Comparison of ENCODE assay signal across 1 cellular context in genomic region chr6:110528930-110529325, GRCh38.
TF ChIP-seq lines count a peak whose summit lies in the region.

No MANE protein-coding gene starts in this region.

TF ChIP-seq in HCT116, 20 proteins besides CTCF, POLR2A, EP300 and RAD21:
- TF ChIP-seq ELF1 (IDR thresholded peaks at IDR 0.05; ENCODE audit: borderline replicate concordance, low read depth) (no peak), FOSL1 (IDR thresholded peaks at IDR 0.05; ENCODE audit: low read depth) (no peak), ATF3 (IDR thresholded peaks at IDR 0.05) (no peak), CEBPB (IDR thresholded peaks at IDR 0.05; ENCODE audit: low read depth) (no peak), ZBTB33 (IDR thresholded peaks at IDR 0.05; ENCODE audit: extremely low read depth, insufficient replicate concordance, low read length) (no peak), SP1 (IDR thresholded peaks at IDR 0.05; ENCODE audit: low read depth) (no peak), EZH2 (IDR thresholded peaks at IDR 0.05) (no peak), JUND (IDR thresholded peaks at IDR 0.05) (no peak), POLR2AphosphoS5 (IDR thresholded peaks at IDR 0.05; ENCODE audit: low read depth, low read length) (no peak), SRF (IDR thresholded peaks at IDR 0.05; ENCODE audit: low read depth) (no peak), ZNF274 (IDR thresholded peaks at IDR 0.05; ENCODE audit: low read depth, low read length) (no peak), TCF7L2 (IDR thresholded peaks at IDR 0.05; ENCODE audit: borderline replicate concordance, extremely low read depth, insufficient read depth, insufficient read length) (no peak), EGR1 (IDR thresholded peaks at IDR 0.05; ENCODE audit: low read depth) (no peak), ZFX (IDR thresholded peaks at IDR 0.05) (no peak), EZH2phosphoT487 (IDR thresholded peaks at IDR 0.05; ENCODE audit: borderline replicate concordance) (no peak), CBX3 (IDR thresholded peaks at IDR 0.05; ENCODE audit: low read depth) (no peak), YY1 (IDR thresholded peaks at IDR 0.05; ENCODE audit: extremely low read depth, insufficient replicate concordance, low read depth, low read length) (no peak)
- TF ChIP-seq, protein P1, sequence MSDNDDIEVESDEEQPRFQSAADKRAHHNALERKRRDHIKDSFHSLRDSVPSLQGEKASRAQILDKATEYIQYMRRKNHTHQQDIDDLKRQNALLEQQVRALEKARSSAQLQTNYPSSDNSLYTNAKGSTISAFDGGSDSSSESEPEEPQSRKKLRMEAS (IDR thresholded peaks at IDR 0.05), result no peak
- TF ChIP-seq, protein P2, sequence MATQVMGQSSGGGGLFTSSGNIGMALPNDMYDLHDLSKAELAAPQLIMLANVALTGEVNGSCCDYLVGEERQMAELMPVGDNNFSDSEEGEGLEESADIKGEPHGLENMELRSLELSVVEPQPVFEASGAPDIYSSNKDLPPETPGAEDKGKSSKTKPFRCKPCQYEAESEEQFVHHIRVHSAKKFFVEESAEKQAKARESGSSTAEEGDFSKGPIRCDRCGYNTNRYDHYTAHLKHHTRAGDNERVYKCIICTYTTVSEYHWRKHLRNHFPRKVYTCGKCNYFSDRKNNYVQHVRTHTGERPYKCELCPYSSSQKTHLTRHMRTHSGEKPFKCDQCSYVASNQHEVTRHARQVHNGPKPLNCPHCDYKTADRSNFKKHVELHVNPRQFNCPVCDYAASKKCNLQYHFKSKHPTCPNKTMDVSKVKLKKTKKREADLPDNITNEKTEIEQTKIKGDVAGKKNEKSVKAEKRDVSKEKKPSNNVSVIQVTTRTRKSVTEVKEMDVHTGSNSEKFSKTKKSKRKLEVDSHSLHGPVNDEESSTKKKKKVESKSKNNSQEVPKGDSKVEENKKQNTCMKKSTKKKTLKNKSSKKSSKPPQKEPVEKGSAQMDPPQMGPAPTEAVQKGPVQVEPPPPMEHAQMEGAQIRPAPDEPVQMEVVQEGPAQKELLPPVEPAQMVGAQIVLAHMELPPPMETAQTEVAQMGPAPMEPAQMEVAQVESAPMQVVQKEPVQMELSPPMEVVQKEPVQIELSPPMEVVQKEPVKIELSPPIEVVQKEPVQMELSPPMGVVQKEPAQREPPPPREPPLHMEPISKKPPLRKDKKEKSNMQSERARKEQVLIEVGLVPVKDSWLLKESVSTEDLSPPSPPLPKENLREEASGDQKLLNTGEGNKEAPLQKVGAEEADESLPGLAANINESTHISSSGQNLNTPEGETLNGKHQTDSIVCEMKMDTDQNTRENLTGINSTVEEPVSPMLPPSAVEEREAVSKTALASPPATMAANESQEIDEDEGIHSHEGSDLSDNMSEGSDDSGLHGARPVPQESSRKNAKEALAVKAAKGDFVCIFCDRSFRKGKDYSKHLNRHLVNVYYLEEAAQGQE (IDR thresholded peaks at IDR 0.05; ENCODE audit: low read depth), result no peak
TF ChIP-seq in HCT116: peak in this region for 0.
